Comparison of ENCODE assay signal across 1 cellular context in the genomic region with DNA sequence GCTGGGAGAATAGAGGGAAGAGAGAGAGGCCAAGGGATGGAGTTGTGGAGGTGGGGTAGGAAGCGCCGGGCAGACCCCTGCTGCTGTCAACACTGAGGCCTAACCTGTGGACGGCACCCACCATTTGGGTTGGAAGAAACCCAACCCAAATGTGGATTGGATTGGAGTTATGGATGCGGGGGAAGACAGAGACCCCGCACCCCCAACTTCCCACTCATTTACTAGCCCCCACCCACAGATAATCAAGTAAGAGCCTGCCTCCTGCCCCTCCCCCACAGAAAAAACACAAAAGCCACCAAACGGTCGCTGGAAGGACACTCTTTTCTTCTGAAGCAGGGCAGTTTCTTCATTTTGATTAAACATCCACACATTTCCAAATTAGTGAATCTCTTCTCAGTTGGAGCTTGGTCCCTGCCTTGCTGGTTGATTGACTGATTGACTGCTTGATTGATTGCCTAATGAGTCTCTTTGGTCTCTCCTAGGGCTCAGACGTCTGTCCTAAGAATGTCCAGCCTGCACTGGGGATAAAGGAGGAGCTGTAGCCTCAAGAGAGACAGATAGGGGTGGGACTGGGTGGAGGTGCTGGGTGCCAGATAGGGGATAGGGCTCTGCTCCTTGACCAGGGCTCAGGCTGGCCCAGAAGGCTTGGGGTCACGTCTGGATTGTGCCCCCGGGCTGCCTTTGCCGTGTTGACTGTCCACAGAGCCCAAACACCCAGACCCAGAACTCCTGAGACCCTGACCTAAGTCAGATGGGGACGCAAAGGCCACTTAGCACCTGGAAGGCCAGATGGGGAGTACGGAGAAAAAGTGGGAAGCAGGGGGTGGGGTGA.
TF ChIP-seq lines count a peak whose summit lies in the region.

No MANE protein-coding gene starts in this region.

TF ChIP-seq in WTC11, 78 proteins besides CTCF, POLR2A, EP300 and RAD21:
- TF ChIP-seq, protein P1, sequence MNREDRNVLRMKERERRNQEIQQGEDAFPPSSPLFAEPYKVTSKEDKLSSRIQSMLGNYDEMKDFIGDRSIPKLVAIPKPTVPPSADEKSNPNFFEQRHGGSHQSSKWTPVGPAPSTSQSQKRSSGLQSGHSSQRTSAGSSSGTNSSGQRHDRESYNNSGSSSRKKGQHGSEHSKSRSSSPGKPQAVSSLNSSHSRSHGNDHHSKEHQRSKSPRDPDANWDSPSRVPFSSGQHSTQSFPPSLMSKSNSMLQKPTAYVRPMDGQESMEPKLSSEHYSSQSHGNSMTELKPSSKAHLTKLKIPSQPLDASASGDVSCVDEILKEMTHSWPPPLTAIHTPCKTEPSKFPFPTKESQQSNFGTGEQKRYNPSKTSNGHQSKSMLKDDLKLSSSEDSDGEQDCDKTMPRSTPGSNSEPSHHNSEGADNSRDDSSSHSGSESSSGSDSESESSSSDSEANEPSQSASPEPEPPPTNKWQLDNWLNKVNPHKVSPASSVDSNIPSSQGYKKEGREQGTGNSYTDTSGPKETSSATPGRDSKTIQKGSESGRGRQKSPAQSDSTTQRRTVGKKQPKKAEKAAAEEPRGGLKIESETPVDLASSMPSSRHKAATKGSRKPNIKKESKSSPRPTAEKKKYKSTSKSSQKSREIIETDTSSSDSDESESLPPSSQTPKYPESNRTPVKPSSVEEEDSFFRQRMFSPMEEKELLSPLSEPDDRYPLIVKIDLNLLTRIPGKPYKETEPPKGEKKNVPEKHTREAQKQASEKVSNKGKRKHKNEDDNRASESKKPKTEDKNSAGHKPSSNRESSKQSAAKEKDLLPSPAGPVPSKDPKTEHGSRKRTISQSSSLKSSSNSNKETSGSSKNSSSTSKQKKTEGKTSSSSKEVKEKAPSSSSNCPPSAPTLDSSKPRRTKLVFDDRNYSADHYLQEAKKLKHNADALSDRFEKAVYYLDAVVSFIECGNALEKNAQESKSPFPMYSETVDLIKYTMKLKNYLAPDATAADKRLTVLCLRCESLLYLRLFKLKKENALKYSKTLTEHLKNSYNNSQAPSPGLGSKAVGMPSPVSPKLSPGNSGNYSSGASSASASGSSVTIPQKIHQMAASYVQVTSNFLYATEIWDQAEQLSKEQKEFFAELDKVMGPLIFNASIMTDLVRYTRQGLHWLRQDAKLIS (CRISPR knock-in tag; IDR thresholded peaks at IDR 0.05; ENCODE audit: borderline replicate concordance) = no peak
- TF ChIP-seq IRF2 (CRISPR knock-in tag; IDR thresholded peaks at IDR 0.05; ENCODE audit: borderline replicate concordance, low read depth) (no peak), RELA (CRISPR knock-in tag; IDR thresholded peaks at IDR 0.05; ENCODE audit: borderline replicate concordance) (no peak), ZNF396 (CRISPR knock-in tag; IDR thresholded peaks at IDR 0.05; ENCODE audit: borderline replicate concordance) (no peak), ETV6 (CRISPR knock-in tag; IDR thresholded peaks at IDR 0.05) (no peak), ZBTB21 (CRISPR knock-in tag; IDR thresholded peaks at IDR 0.05; ENCODE audit: borderline replicate concordance) (no peak), ZNF121 (CRISPR knock-in tag; IDR thresholded peaks at IDR 0.05) (no peak), TEAD1 (CRISPR knock-in tag; IDR thresholded peaks at IDR 0.05) (no peak), NR1H2 (CRISPR knock-in tag; IDR thresholded peaks at IDR 0.05) (no peak), ELF4 (CRISPR knock-in tag; IDR thresholded peaks at IDR 0.05; ENCODE audit: low read depth) (no peak)
- TF ChIP-seq, protein P2, sequence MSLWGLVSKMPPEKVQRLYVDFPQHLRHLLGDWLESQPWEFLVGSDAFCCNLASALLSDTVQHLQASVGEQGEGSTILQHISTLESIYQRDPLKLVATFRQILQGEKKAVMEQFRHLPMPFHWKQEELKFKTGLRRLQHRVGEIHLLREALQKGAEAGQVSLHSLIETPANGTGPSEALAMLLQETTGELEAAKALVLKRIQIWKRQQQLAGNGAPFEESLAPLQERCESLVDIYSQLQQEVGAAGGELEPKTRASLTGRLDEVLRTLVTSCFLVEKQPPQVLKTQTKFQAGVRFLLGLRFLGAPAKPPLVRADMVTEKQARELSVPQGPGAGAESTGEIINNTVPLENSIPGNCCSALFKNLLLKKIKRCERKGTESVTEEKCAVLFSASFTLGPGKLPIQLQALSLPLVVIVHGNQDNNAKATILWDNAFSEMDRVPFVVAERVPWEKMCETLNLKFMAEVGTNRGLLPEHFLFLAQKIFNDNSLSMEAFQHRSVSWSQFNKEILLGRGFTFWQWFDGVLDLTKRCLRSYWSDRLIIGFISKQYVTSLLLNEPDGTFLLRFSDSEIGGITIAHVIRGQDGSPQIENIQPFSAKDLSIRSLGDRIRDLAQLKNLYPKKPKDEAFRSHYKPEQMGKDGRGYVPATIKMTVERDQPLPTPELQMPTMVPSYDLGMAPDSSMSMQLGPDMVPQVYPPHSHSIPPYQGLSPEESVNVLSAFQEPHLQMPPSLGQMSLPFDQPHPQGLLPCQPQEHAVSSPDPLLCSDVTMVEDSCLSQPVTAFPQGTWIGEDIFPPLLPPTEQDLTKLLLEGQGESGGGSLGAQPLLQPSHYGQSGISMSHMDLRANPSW (CRISPR knock-in tag; conservative IDR thresholded peaks at IDR 0.05; ENCODE audit: low read depth) = no peak
